ENCODE assay signal across 1 cellular context in genomic region chr3:195847061-195847950, GRCh38.
TF ChIP-seq lines count a peak whose summit lies in the region.

No MANE protein-coding gene starts in this region.

TF ChIP-seq in SK-N-SH, 30 proteins besides CTCF, POLR2A, EP300 and RAD21 (continued from another document):
- TF ChIP-seq PBX3 (IDR thresholded peaks at IDR 0.05): no peak
TF ChIP-seq in SK-N-SH: peak in this region for 1.
